In the genomic region with DNA sequence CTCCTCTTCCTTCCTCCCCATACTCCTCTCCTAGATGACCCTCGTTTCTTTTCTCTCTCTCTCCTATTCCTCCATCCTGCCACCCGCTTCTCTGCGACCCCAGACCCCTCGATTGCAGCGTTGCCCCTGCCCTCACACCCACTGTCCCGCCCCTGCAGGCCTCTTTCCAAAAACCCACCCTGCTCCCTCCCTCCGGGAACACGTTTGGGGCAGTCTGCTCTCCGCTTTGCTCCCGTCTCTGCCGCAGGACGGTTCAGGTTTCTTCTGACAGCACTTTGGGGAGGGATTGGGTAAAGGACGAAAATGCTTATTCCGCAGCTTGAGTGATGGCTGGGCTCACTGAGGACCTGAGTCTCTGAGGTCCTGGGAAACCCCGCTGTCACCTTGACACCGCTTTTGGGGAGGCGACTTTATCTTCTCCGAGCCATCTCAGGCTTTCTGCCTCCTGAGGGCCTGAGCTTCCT, we compare ENCODE assay signal across 8 cellular contexts. TPM values are rescaled to one million over a fixed set of nuclear protein-coding genes. Genes with fewer than 3 reads are reported as not detected.
A peak's percentile ranks its signal among the peaks of the same experiment; 100 is the strongest.
DNase-seq lines count a peak whose midpoint lies in the region; ATAC-seq and TF ChIP-seq lines count a peak whose summit lies in the region.

No MANE protein-coding gene starts in this region.

- in situ Hi-C loops in GM23248 (cut with MboI), result no loop called here
- in situ Hi-C loops in astrocyte of the cerebellum (cut with HindIII; ENCODE audit: low sequenced_read_pairs), result no loop called here

- H3K9me2 ChIP-seq in GM23248 (ENCODE audit: insufficient read depth) (no peaks in the 10 kb centered on the region), PC-3 (replicated peaks; ENCODE audit: low read length) (no peaks in the 10 kb centered on the region)

- BruUV-seq in PC-3 (replicated peaks; lab: Mats Ljungman, UMichigan), result TSS peak; percentile 57

- ATAC-seq in PC-3, result peak; percentile 39

- H3K9ac ChIP-seq in GM23248, result peak overlapping the region; percentile 94
- peak overlapping the region; percentile 86 for H3K9ac ChIP-seq in PC-3 (ENCODE audit: low read length)
- peak overlapping the region; percentile 69 for H3K9ac ChIP-seq in iPS-18a (ENCODE audit: low read length)
- H3K9ac ChIP-seq in smooth muscle cell (ENCODE audit: low read depth), result peak overlapping the region; percentile 90

- no peaks in the 10 kb centered on the region for H3K27me3 ChIP-seq in GM23248 (replicated peaks; ENCODE audit: insufficient read depth)
- no peaks in the 10 kb centered on the region for H3K27me3 ChIP-seq in PC-3 (ENCODE audit: low read length)
- no peaks in the 10 kb centered on the region for H3K27me3 ChIP-seq in iPS-18a (ENCODE audit: control insufficient read depth, insufficient read depth, low read length)
- H3K27me3 ChIP-seq in smooth muscle cell (ENCODE audit: low read depth), result no peaks in the 10 kb centered on the region

- 0 out of 2 replicates have a peak, but pooled peaks cover 6% of the 10 kb centered on the region for H4K20me1 ChIP-seq in GM23248 (ENCODE audit: insufficient read depth)
- H4K20me1 ChIP-seq in PC-3 (ENCODE audit: low read length), result no peaks in the 10 kb centered on the region
- peaks cover 27% of the 10 kb centered on the region for H4K20me1 ChIP-seq in smooth muscle cell (ENCODE audit: low read depth)

- TF ChIP-seq CTCF in PC-3 (conservative IDR thresholded peaks at IDR 0.05; ENCODE audit: low read depth, low read length) (no peak), astrocyte of the cerebellum (IDR thresholded peaks at IDR 0.05; ENCODE audit: low read depth, low read length, missing control alignments) (no peak), smooth muscle cell (IDR thresholded peaks at IDR 0.05; ENCODE audit: borderline replicate concordance, insufficient read depth, poor library complexity, severe bottlenecking) (no peak)

- H3K4me2 ChIP-seq in GM23248 (ENCODE audit: unreplicated experiment) (peak overlapping the region; percentile 86), PC-3 (ENCODE audit: low read length) (peak overlapping the region; percentile 97), smooth muscle cell (peak overlapping the region; percentile 95)

- H2AFZ ChIP-seq in GM23248, result peak overlapping the region; percentile 73
- peak overlapping the region; percentile 90 for H2AFZ ChIP-seq in PC-3 (ENCODE audit: low read length)
- peak overlapping the region; percentile 99 for H2AFZ ChIP-seq in smooth muscle cell (ENCODE audit: low read depth)

- WGBS in GM23248 (ENCODE audit: low coverage in 1 of 2, low lambda C conversion rate in 2 of 2, missing lambda C conversion rate in 2 of 2), 2 experiments, result 2% methylated on average over 13 to 18 of the region's 18 CpGs
- WGBS in smooth muscle cell (ENCODE audit: low lambda C conversion rate), result 4% methylated on average over 16 of the region's 18 CpGs

- peak; percentile 15 for DNase-seq in Daoy (ENCODE audit: low read depth)
- DNase-seq in GM23248, result peak; percentile 65
- DNase-seq in PC-3, result peak; percentile 21
- no peak for DNase-seq in astrocyte of the cerebellum (ENCODE audit: low read depth)
- no peak for DNase-seq in smooth muscle cell (lab: John Stamatoyannopoulos, UW; ENCODE audit: unreplicated experiment)
- DNase-seq in NCI-H446 treated with DMSO at 0.1 percent for 48 hours (lab: John Stamatoyannopoulos, UW), result no peak
- DNase-seq in NCI-H226, result no peak

- intact Hi-C loops in PC-3 (cut with micrococcal nuclease), result no loop called here

- H3K9me3 ChIP-seq in GM23248 (ENCODE audit: low read depth), result no peaks in the 10 kb centered on the region
- H3K9me3 ChIP-seq in PC-3 (ENCODE audit: low read length), result no peaks in the 10 kb centered on the region
- H3K9me3 ChIP-seq in iPS-18a (ENCODE audit: control insufficient read depth, low read depth, low read length), result no peaks in the 10 kb centered on the region
- H3K9me3 ChIP-seq in smooth muscle cell (replicated peaks; ENCODE audit: low read depth), result no peaks in the 10 kb centered on the region

- H3K4me1 ChIP-seq in GM23248 (ENCODE audit: insufficient read depth) (peaks cover 27% of the 10 kb centered on the region), PC-3 (ENCODE audit: insufficient read depth, low read length) (peaks cover 6% of the 10 kb centered on the region; the same call in 1 of the 2 replicates), iPS-18a (ENCODE audit: control insufficient read depth, low read depth, low read length) (no peaks in the 10 kb centered on the region), smooth muscle cell (ENCODE audit: low read depth) (no peaks in the 10 kb centered on the region)

- peaks cover 25% of the 10 kb centered on the region for H3F3A ChIP-seq in GM23248 (ENCODE audit: insufficient read depth)
- H3F3A ChIP-seq in PC-3 (ENCODE audit: low read length, unreplicated experiment), result no peaks in the 10 kb centered on the region
- peaks cover 12% of the 10 kb centered on the region for H3F3A ChIP-seq in smooth muscle cell (ENCODE audit: low read depth)

- POLR2A ChIA-PET in PC-3 (lab: Charles Lee; ENCODE audit: unreplicated experiment), result no interaction called here

- H3K27ac ChIP-seq in GM23248 (peak overlapping the region; percentile 69), PC-3 (ENCODE audit: low read length) (0 out of 2 replicates have a peak overlapping the region, but pooled peaks have one; percentile 18), iPS-18a (ENCODE audit: low read length) (no peak overlapping the region), smooth muscle cell (ENCODE audit: low read depth) (peak overlapping the region; percentile 43)

- H3K79me2 ChIP-seq in GM23248 (ENCODE audit: insufficient read depth) (peaks cover 54% of the 10 kb centered on the region), PC-3 (ENCODE audit: low read length) (peaks cover 51% of the 10 kb centered on the region), smooth muscle cell (ENCODE audit: low read depth) (peaks cover 50% of the 10 kb centered on the region)

- H3K36me3 ChIP-seq in GM23248 (ENCODE audit: low read depth) (no peaks in the 10 kb centered on the region), PC-3 (ENCODE audit: low read depth, low read length) (no peaks in the 10 kb centered on the region), iPS-18a (ENCODE audit: control insufficient read depth, low read depth, low read length) (no peaks in the 10 kb centered on the region), smooth muscle cell (ENCODE audit: low read depth) (no peaks in the 10 kb centered on the region)

- CTCF ChIA-PET in PC-3 (lab: Charles Lee), result no interaction called here

- H3K4me3 ChIP-seq in GM23248, result peak overlapping the region; percentile 91
- peak overlapping the region; percentile 97 for H3K4me3 ChIP-seq in PC-3 (ENCODE audit: low read length)
- H3K4me3 ChIP-seq in astrocyte of the cerebellum (ENCODE audit: low read depth, low read length), result peak overlapping the region; percentile 93
- peak overlapping the region; percentile 92 for H3K4me3 ChIP-seq in iPS-18a (ENCODE audit: low read length)
- H3K4me3 ChIP-seq in smooth muscle cell, result peak overlapping the region; percentile 93

RNA-seq across cellular contexts. Expression of a gene that starts 0.7 kb away (rescaled TPM):
- 42.7 and 70.8 TPM in 2 replicates for total RNA-seq in Daoy (2014; rRNA removed; shearing (Covaris generic))
- total RNA-seq in GM23248 (2014; rRNA removed; shearing (Covaris generic)), result 27.6 and 31.2 TPM in 2 replicates
- polyA plus RNA-seq in GM23248 (2016; fragmentation: Nextera tagmentation; extraction: Ambion mirVana) (33.6 and 37.8 TPM in 2 replicates), smooth muscle cell (10.7 and 17.9 TPM in 2 replicates)
- total RNA-seq in PC-3 (2014; rRNA removed) (22.6 and 24.9 TPM in 2 replicates), smooth muscle cell (10.6 and 12.2 TPM in 2 replicates)

RNA-seq across cellular contexts. Expression of a gene that starts 7.8 kb away (rescaled TPM):
- total RNA-seq in Daoy (2014; rRNA removed; shearing (Covaris generic)), result 4.1 and 7.9 TPM in 2 replicates
- 12.8 and 20.1 TPM in 2 replicates for total RNA-seq in GM23248 (2014; rRNA removed; shearing (Covaris generic))
- polyA plus RNA-seq in GM23248 (2016; fragmentation: Nextera tagmentation; extraction: Ambion mirVana) (9.2 and 9.7 TPM in 2 replicates), smooth muscle cell (6.0 and 9.2 TPM in 2 replicates)
- total RNA-seq in PC-3 (2014; rRNA removed) (6.7 and 9.6 TPM in 2 replicates), smooth muscle cell (17.4 and 19.1 TPM in 2 replicates)

Comparison
In these comparisons a context has a peak if more than half of its experiments do, and no peak if none do; other contexts are left out.
1. DNase-seq: peak in Daoy (single experiment), GM23248 (single experiment) and PC-3 (single experiment); none in astrocyte of the cerebellum (single experiment), smooth muscle cell (single experiment), NCI-H446 treated with DMSO at 0.1 percent for 48 hours (single experiment) and NCI-H226 (single experiment).
2. Peak in every context shown above with its lines, with median percentiles within 50 percentile points of each other: H2AFZ ChIP-seq, H3K4me2 ChIP-seq, H3K4me3 ChIP-seq and H3K9ac ChIP-seq.